In the genomic region with DNA sequence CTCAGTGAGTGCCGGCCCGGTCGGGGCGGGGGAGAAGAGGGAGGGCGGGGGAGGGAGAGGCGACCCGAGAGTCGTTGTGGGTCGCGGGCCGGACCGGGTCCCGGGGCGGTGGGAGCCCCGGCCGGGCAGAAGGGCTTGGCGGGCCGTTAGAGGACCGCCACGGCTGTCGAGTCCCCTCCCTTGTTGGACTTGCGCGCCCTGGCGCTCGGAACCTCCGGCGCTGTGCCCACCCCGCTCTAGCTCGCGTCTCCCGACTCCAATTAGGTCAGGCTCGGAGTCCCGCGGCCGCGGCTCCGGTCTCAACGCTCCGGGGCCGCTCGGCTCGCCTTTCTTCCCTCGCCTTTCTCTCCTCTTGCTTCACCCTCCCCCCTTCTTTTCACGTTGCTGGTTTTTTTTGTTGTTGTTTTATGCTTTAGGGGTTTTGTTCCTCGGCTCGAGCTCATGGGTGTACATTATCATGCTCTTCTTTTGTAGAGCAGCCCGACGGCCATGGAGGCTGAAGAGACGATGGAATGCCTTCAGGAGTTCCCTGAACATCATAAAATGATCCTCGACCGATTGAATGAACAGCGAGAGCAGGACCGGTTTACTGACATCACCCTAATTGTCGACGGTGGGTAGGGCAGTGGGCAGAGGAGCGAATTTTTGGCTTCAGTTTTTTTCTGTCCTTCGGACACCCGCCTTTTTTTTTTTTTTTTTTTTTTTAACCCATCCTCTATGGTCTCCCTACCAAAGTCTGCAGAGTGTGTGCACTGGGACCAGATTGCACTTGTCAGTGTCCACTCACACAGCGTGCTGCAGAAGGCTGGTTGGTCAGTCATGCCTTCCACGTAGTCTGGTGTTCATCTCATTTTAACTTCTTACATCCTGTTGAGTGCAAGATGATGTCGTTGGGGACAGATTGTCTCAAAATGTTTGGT, we compare ENCODE assay signal across 1 cellular context.
TF ChIP-seq lines count a peak whose summit lies in the region.

No MANE protein-coding gene starts in this region.

TF ChIP-seq in HEK293, 187 proteins besides CTCF, POLR2A, EP300 and RAD21 (continued from another document and continues in another):
- TF ChIP-seq PRDM10 (tag by site-specific recombination; IDR thresholded peaks at IDR 0.05) = no peak
- TF ChIP-seq ZSCAN16 (tag by site-specific recombination; IDR thresholded peaks at IDR 0.05) = no peak
- TF ChIP-seq GFI1B (tag by site-specific recombination; IDR thresholded peaks at IDR 0.05) = 0 out of 2 replicates have a peak, but pooled peaks have one; percentile 15
- 0 out of 2 replicates have a peak, but pooled peaks have one; percentile 29 for TF ChIP-seq ZNF324 (tag by site-specific recombination; IDR thresholded peaks at IDR 0.05)
- TF ChIP-seq, protein P1, sequence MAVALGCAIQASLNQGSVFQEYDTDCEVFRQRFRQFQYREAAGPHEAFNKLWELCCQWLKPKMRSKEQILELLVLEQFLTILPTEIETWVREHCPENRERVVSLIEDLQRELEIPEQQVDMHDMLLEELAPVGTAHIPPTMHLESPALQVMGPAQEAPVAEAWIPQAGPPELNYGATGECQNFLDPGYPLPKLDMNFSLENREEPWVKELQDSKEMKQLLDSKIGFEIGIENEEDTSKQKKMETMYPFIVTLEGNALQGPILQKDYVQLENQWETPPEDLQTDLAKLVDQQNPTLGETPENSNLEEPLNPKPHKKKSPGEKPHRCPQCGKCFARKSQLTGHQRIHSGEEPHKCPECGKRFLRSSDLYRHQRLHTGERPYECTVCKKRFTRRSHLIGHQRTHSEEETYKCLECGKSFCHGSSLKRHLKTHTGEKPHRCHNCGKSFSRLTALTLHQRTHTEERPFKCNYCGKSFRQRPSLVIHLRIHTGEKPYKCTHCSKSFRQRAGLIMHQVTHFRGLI (tag by site-specific recombination; IDR thresholded peaks at IDR 0.05) = no peak
- no peak for TF ChIP-seq ZNF747 (tag by site-specific recombination; IDR thresholded peaks at IDR 0.05)
- TF ChIP-seq KLF7 (tag by site-specific recombination; IDR thresholded peaks at IDR 0.05; ENCODE audit: borderline replicate concordance) = no peak
- TF ChIP-seq ZNF626 (tag by site-specific recombination; IDR thresholded peaks at IDR 0.05) = no peak
- no peak for TF ChIP-seq ZNF175 (tag by site-specific recombination; IDR thresholded peaks at IDR 0.05)
- TF ChIP-seq ZNF623 (tag by site-specific recombination; IDR thresholded peaks at IDR 0.05) = no peak
- TF ChIP-seq ZNF404 (tag by site-specific recombination; IDR thresholded peaks at IDR 0.05) = no peak
- no peak for TF ChIP-seq ZNF311 (tag by site-specific recombination; IDR thresholded peaks at IDR 0.05; ENCODE audit: borderline replicate concordance)
- TF ChIP-seq ZNF707 (tag by site-specific recombination; IDR thresholded peaks at IDR 0.05) = no peak
- no peak for TF ChIP-seq ZNF660 (tag by site-specific recombination; IDR thresholded peaks at IDR 0.05)
- TF ChIP-seq ZNF416 (tag by site-specific recombination; IDR thresholded peaks at IDR 0.05) = no peak
- no peak for TF ChIP-seq ZNF169 (tag by site-specific recombination; IDR thresholded peaks at IDR 0.05)
- TF ChIP-seq ZNF610 (tag by site-specific recombination; IDR thresholded peaks at IDR 0.05; ENCODE audit: borderline replicate concordance) = no peak
- TF ChIP-seq ZBTB6 (tag by site-specific recombination; IDR thresholded peaks at IDR 0.05) = peak; percentile 88
- TF ChIP-seq ZNF366 (tag by site-specific recombination; conservative IDR thresholded peaks at IDR 0.05) = no peak
- no peak for TF ChIP-seq KLF8 (tag by site-specific recombination; IDR thresholded peaks at IDR 0.05)
- TF ChIP-seq ZNF341 (tag by site-specific recombination; IDR thresholded peaks at IDR 0.05; ENCODE audit: low read depth) = peak; percentile 87
- TF ChIP-seq ZNF146 (tag by site-specific recombination; IDR thresholded peaks at IDR 0.05) = 0 out of 2 replicates have a peak, but pooled peaks have one; percentile 2
- TF ChIP-seq ZNF629 (tag by site-specific recombination; IDR thresholded peaks at IDR 0.05) = peak; percentile 8
- no peak for TF ChIP-seq OSR2 (tag by site-specific recombination; IDR thresholded peaks at IDR 0.05)
- no peak for TF ChIP-seq PBX3 (CRISPR knock-in tag; IDR thresholded peaks at IDR 0.05)
- TF ChIP-seq ZNF335 (tag by site-specific recombination; conservative IDR thresholded peaks at IDR 0.05) = peak; percentile 94
- TF ChIP-seq ZNF830 (tag by site-specific recombination; IDR thresholded peaks at IDR 0.05; ENCODE audit: low read depth) = no peak
- no peak for TF ChIP-seq ZNF114 (tag by site-specific recombination; IDR thresholded peaks at IDR 0.05)
- TF ChIP-seq ZNF560 (tag by site-specific recombination; IDR thresholded peaks at IDR 0.05; ENCODE audit: borderline replicate concordance) = no peak
- TF ChIP-seq ZNF148 (tag by site-specific recombination; IDR thresholded peaks at IDR 0.05; ENCODE audit: borderline replicate concordance) = no peak
- no peak for TF ChIP-seq ZNF18 (tag by site-specific recombination; IDR thresholded peaks at IDR 0.05)
- no peak for TF ChIP-seq ZNF121 (tag by site-specific recombination; IDR thresholded peaks at IDR 0.05)
- no peak for TF ChIP-seq GLIS2 (tag by site-specific recombination; IDR thresholded peaks at IDR 0.05)
- no peak for TF ChIP-seq ZNF202 (tag by site-specific recombination; IDR thresholded peaks at IDR 0.05; ENCODE audit: borderline replicate concordance)
- TF ChIP-seq YY1 (tag by site-specific recombination; IDR thresholded peaks at IDR 0.05) = peak; percentile 63
- no peak for TF ChIP-seq KLF10 (tag by site-specific recombination; IDR thresholded peaks at IDR 0.05)
- no peak for TF ChIP-seq ZFP41 (tag by site-specific recombination; IDR thresholded peaks at IDR 0.05; ENCODE audit: borderline replicate concordance)
- no peak for TF ChIP-seq ZNF426 (tag by site-specific recombination; IDR thresholded peaks at IDR 0.05)
- TF ChIP-seq MZF1 (tag by site-specific recombination; IDR thresholded peaks at IDR 0.05; ENCODE audit: borderline replicate concordance) = no peak; the same call in 1 of the 2 replicates
- TF ChIP-seq ZNF174 (tag by site-specific recombination; IDR thresholded peaks at IDR 0.05) = no peak
- TF ChIP-seq, protein P2, sequence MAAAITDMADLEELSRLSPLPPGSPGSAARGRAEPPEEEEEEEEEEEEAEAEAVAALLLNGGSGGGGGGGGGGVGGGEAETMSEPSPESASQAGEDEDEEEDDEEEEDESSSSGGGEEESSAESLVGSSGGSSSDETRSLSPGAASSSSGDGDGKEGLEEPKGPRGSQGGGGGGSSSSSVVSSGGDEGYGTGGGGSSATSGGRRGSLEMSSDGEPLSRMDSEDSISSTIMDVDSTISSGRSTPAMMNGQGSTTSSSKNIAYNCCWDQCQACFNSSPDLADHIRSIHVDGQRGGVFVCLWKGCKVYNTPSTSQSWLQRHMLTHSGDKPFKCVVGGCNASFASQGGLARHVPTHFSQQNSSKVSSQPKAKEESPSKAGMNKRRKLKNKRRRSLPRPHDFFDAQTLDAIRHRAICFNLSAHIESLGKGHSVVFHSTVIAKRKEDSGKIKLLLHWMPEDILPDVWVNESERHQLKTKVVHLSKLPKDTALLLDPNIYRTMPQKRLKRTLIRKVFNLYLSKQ (tag by site-specific recombination; IDR thresholded peaks at IDR 0.05; ENCODE audit: borderline replicate concordance) = no peak
- no peak for TF ChIP-seq ZNF302 (tag by site-specific recombination; IDR thresholded peaks at IDR 0.05; ENCODE audit: low read depth)
- no peak for TF ChIP-seq ZBTB8A (tag by site-specific recombination; IDR thresholded peaks at IDR 0.05)
- no peak for TF ChIP-seq ZNF645 (tag by site-specific recombination; IDR thresholded peaks at IDR 0.05)
- no peak for TF ChIP-seq ZNF423 (tag by site-specific recombination; IDR thresholded peaks at IDR 0.05)
- no peak for TF ChIP-seq ZNF292 (tag by site-specific recombination; IDR thresholded peaks at IDR 0.05; ENCODE audit: borderline replicate concordance, low read depth)
- no peak for TF ChIP-seq ZNF76 (tag by site-specific recombination; IDR thresholded peaks at IDR 0.05; ENCODE audit: borderline replicate concordance, low read depth)
- TF ChIP-seq IKZF3 (tag by site-specific recombination; IDR thresholded peaks at IDR 0.05) = 0 out of 2 replicates have a peak, but pooled peaks have one; percentile 10
- TF ChIP-seq ZNF555 (tag by site-specific recombination; conservative IDR thresholded peaks at IDR 0.05) = no peak
- TF ChIP-seq ZNF112 (tag by site-specific recombination; IDR thresholded peaks at IDR 0.05) = no peak
- no peak for TF ChIP-seq ZNF768 (tag by site-specific recombination; IDR thresholded peaks at IDR 0.05)
